In the genomic region with DNA sequence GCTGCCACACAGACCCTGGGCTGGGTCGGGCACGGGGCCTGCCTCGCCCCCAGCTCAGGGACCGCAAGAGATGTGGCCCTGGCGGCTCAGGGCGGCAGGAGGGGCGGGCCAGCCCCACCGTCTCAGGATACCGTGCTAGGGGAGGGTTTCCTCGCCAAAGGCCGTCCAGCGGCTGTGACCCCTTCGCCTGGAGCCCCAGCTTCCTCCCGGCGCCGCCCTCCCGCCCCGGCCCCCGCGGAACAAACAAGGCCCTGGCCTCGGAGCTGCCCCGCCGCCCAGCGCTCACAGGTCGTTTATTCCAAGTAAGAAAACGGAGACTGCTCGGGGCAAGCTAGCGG, we compare ENCODE assay signal across 8 cellular contexts. TPM values are rescaled to one million over a fixed set of nuclear protein-coding genes. Genes with fewer than 3 reads are reported as not detected.
DNase-seq lines count a peak whose midpoint lies in the region; ATAC-seq and TF ChIP-seq lines count a peak whose summit lies in the region.

No MANE protein-coding gene starts in this region.

- H3K27me3 ChIP-seq in SJSA1 (replicated peaks): no peaks in the 10 kb centered on the region
- no peaks in the 10 kb centered on the region for H3K27me3 ChIP-seq in cardiac muscle cell
- no peaks in the 10 kb centered on the region for H3K27me3 ChIP-seq in gastrocnemius medialis

- POLR2A ChIA-PET in HEK293T (lab: Yijun Ruan, JAX): interaction anchor here (1.0 to 1.8 kb wide), 3 partner anchors 9 to 14 kb away, joined by 4 to 6 read pairs (median 5); a partner anchor contains a TSS

- no peaks in the 10 kb centered on the region for H3K9me3 ChIP-seq in SJSA1 (replicated peaks)
- H3K9me3 ChIP-seq in cardiac muscle cell (ENCODE audit: low read depth): no peaks in the 10 kb centered on the region
- no peaks in the 10 kb centered on the region for H3K9me3 ChIP-seq in gastrocnemius medialis

- no peaks in the 10 kb centered on the region for H3K36me3 ChIP-seq in SJSA1
- H3K36me3 ChIP-seq in cardiac muscle cell: peaks cover 3% of the 10 kb centered on the region
- H3K36me3 ChIP-seq in gastrocnemius medialis: no peaks in the 10 kb centered on the region

- in situ Hi-C loops in gastrocnemius medialis (cut with MboI; ENCODE audit: low sequenced_read_pairs in 4 of 4): no loop called here

- H3K4me3 ChIP-seq in GM12865 (ENCODE audit: low read depth, low read length): peak overlapping the region; percentile 54
- peak overlapping the region; percentile 86 for H3K4me3 ChIP-seq in SJSA1
- peak overlapping the region; percentile 99 for H3K4me3 ChIP-seq in cardiac muscle cell
- H3K4me3 ChIP-seq in gastrocnemius medialis: peak overlapping the region; percentile 41 to 93 (median 65)

- intact Hi-C loops in gastrocnemius medialis (cut with DNase I; ENCODE audit: low total_unique reads): loop anchor here (1.0 to 5.0 kb wide), 2 partner anchors 15 to 78 kb away; a partner anchor contains a TSS

- H3K4me1 ChIP-seq in SJSA1 (replicated peaks) (peaks cover 3% of the 10 kb centered on the region; the same call in 1 of the 2 replicates), cardiac muscle cell (ENCODE audit: low read depth) (no peaks in the 10 kb centered on the region), gastrocnemius medialis (peaks cover 8 to 18% of the 10 kb centered on the region in 2 donors)

- TF ChIP-seq POLR2A in gastrocnemius medialis (IDR thresholded peaks at IDR 0.05): no peak

- DNase-seq in GM12865 (ENCODE audit: low read depth) (no peak), SJSA1 (ENCODE audit: low read depth in 1 of 2, low spot score in 2 of 2) (no peak), cardiac muscle cell (ENCODE audit: low read depth in 1 of 2, low spot score in 1 of 2) (no peak), gastrocnemius medialis (no peak), cerebellar nuclear complex (lab: John Stamatoyannopoulos, UW) (no peak), NCI-H748 treated with DMSO at 0.1 percent for 48 hours (lab: John Stamatoyannopoulos, UW) (no peak), HEK293T (ENCODE audit: extremely low spot score) (no peak), HuH-7 (ENCODE audit: low spot score) (no peak)

- CTCF ChIA-PET in HEK293T (lab: Yijun Ruan, JAX): no interaction called here

- peak in 1 of 2 donors; percentile 11 for ATAC-seq in gastrocnemius medialis

- TF ChIP-seq CTCF in GM12865 (IDR thresholded peaks at IDR 0.05; ENCODE audit: insufficient read depth, low read depth, low read length, missing control alignments) (no peak), cardiac muscle cell (IDR thresholded peaks at IDR 0.05; ENCODE audit: low read depth, low read length) (no peak), gastrocnemius medialis (IDR thresholded peaks at IDR 0.05 in 4 of 5, conservative IDR thresholded peaks at IDR 0.05 in 1 of 5) (no peak)

- H3K27ac ChIP-seq in SJSA1: no peak overlapping the region
- H3K27ac ChIP-seq in cardiac muscle cell: no peak overlapping the region
- H3K27ac ChIP-seq in gastrocnemius medialis: peak overlapping the region; percentile 75 to 94 (median 82)

TF ChIP-seq in HEK293T, 16 proteins besides CTCF, POLR2A, EP300 and RAD21:
- TF ChIP-seq BHLHE40 (IDR thresholded peaks at IDR 0.05; ENCODE audit: borderline replicate concordance) (no peak), SUZ12 (IDR thresholded peaks at IDR 0.05) (no peak), ELF4 (IDR thresholded peaks at IDR 0.05) (no peak), FOXM1 (IDR thresholded peaks at IDR 0.05; ENCODE audit: borderline replicate concordance) (no peak), HDGF (IDR thresholded peaks at IDR 0.05; ENCODE audit: borderline replicate concordance) (no peak)

RNA-seq across cellular contexts. Expression of a gene that starts 0.5 kb away (rescaled TPM):
- 15.6 and 17.7 TPM in 2 replicates for total RNA-seq in SJSA1 (2014; rRNA removed; shearing (Covaris generic))
- total RNA-seq in cardiac muscle cell: 54.7 and 77.6 TPM in 2 replicates
- 47.6 and 67.6 TPM in 2 replicates for polyA plus RNA-seq in cardiac muscle cell
- 10 to 100 TPM; 21.2 to 26.1 (median 25.7) TPM for total RNA-seq in gastrocnemius medialis

RNA-seq across cellular contexts. Expression of a gene that starts 14.5 kb away (rescaled TPM):
- 17.7 and 22.1 TPM in 2 replicates for total RNA-seq in SJSA1 (2014; rRNA removed; shearing (Covaris generic))
- total RNA-seq in cardiac muscle cell: 58.1 and 67.7 TPM in 2 replicates
- 145 and 187 TPM in 2 replicates for polyA plus RNA-seq in cardiac muscle cell
- total RNA-seq in gastrocnemius medialis: 10 to 100 TPM; 23.3 to 43.2 (median 33.1) TPM

Comparison
In these comparisons a context has a peak if more than half of its experiments do, and no peak if none do; other contexts are left out.
1. H3K27ac ChIP-seq: peak in gastrocnemius medialis (4 of 4); none in SJSA1 (single experiment) and cardiac muscle cell (single experiment).
2. Peak in every context shown above with its lines, with median percentiles within 50 percentile points of each other: H3K4me3 ChIP-seq.